Comparison of ENCODE assay signal across 21 cellular contexts in genomic region chr22:28381427-28382167, GRCh38.
DNase-seq lines count a peak whose midpoint lies in the region; ATAC-seq, FAIRE-seq and TF ChIP-seq lines count a peak whose summit lies in the region.
"Had no signal": no experiment of that assay in that cellular context is flagged by ENCODE, and none has a peak within 500 bp of the region (broad histone marks: within the 10 kb centered on the region; RNA-seq: fewer than 3 reads in every experiment).

No MANE protein-coding gene starts in this region.

- no peaks in the 10 kb centered on the region for H3F3A ChIP-seq in GM23338 (replicated peaks; ENCODE audit: low read depth)

- FAIRE-seq in A549 (lab: Jason Lieb, UNC), result no peak
- FAIRE-seq: GM12892, islet of Langerhans had no signal

- intact Hi-C loops in body of pancreas (cut with DNase I), result no loop called here

- H3K4me3 ChIP-seq in A549, result no peak overlapping the region
- H3K4me3 ChIP-seq in HEK293 (ENCODE audit: low read depth, low read length), result no peak overlapping the region
- no peak overlapping the region for H3K4me3 ChIP-seq in body of pancreas
- no peak overlapping the region for H3K4me3 ChIP-seq in GM23338
- H3K4me3 ChIP-seq: prostate gland, spleen, transverse colon had no signal

- WGBS in A549 (ENCODE audit: missing lambda C conversion rate), result 41% methylated on average over 3 of the region's 3 CpGs
- 83 to 89% methylated on average over 3 of the region's 3 CpGs for WGBS in body of pancreas, 2 donors

- no peaks in the 10 kb centered on the region for H3K36me3 ChIP-seq in HEK293 (ENCODE audit: control insufficient read depth in 2 of 2, insufficient read depth in 1 of 2, low read length in 2 of 2)
- H3K36me3 ChIP-seq in body of pancreas (replicated peaks in 1 of 2; ENCODE audit: insufficient read depth in 1 of 2, low read depth in 2 of 2), result no peaks in the 10 kb centered on the region
- no peaks in the 10 kb centered on the region for H3K36me3 ChIP-seq in GM23338 (ENCODE audit: insufficient read depth)
- H3K36me3 ChIP-seq: prostate gland, spleen, transverse colon had no signal

- no peaks in the 10 kb centered on the region for H3K9me2 ChIP-seq in GM23338 (ENCODE audit: insufficient read depth)

- H3K9me3 Mint-ChIP-seq in brain (peaks cover 5 to 20% (median 8%) of the 10 kb centered on the region in 5 experiments), mesothelial cell of epicardium (peaks cover 8% of the 10 kb centered on the region), GM23338 (no peaks in the 10 kb centered on the region; the same call in 2 of the 3 replicates)
- H3K9me3 Mint-ChIP-seq: natural killer cell treated with Interleukin-12 subunit alpha and Interleukin-12 subunit beta and Interleukin-15 and Interleukin-18, amount 100 ng/mL, for 72 hours had no signal

- no peaks in the 10 kb centered on the region for H3K79me2 ChIP-seq in GM23338 (replicated peaks; ENCODE audit: insufficient read depth)

- no peak for TF ChIP-seq POLR2A in A549 (IDR thresholded peaks at IDR 0.05; ENCODE audit: low read length)
- TF ChIP-seq POLR2A in body of pancreas (IDR thresholded peaks at IDR 0.05), result no peak

- H3K36me3 Mint-ChIP-seq in brain (peaks cover 28% of the 10 kb centered on the region), mesothelial cell of epicardium (peaks cover 3% of the 10 kb centered on the region), GM23338 (ENCODE audit: low read depth) (no peaks in the 10 kb centered on the region; the same call in 2 of the 3 replicates)
- H3K36me3 Mint-ChIP-seq: natural killer cell treated with Interleukin-12 subunit alpha and Interleukin-12 subunit beta and Interleukin-15 and Interleukin-18, amount 100 ng/mL, for 72 hours had no signal

- CTCF ChIA-PET in A549 (lab: Yijun Ruan, JAX), result interaction anchor here (1.0 kb wide), 1 partner anchor 11 kb away, joined by 3 read pairs; no protein-coding TSS in a partner anchor
- CTCF ChIA-PET in HEK293 (lab: Yijun Ruan, JAX), result interaction anchor here (1.2 kb wide), 1 partner anchor 329 kb away, joined by 3 read pairs; no protein-coding TSS in a partner anchor

- no peaks in the 10 kb centered on the region for H4K20me1 ChIP-seq in GM23338 (replicated peaks; ENCODE audit: insufficient read depth)

- no peak for TF ChIP-seq RAD21 in A549 (conservative IDR thresholded peaks at IDR 0.05 in 1 of 2, IDR thresholded peaks at IDR 0.05 in 1 of 2)

- no peak overlapping the region for H2AFZ ChIP-seq in GM23338

- H3K4me1 Mint-ChIP-seq in brain, result peaks cover 38% of the 10 kb centered on the region
- H3K4me1 Mint-ChIP-seq in mesothelial cell of epicardium, result peaks cover 23% of the 10 kb centered on the region
- peaks cover 17% of the 10 kb centered on the region; the same call in 2 of the 3 replicates for H3K4me1 Mint-ChIP-seq in GM23338

- H3K4me2 ChIP-seq in A549, result peak overlapping the region; percentile 53
- H3K4me2 ChIP-seq in GM23338, result no peak overlapping the region

- H3K9me3 ChIP-seq in A549 (no peaks in the 10 kb centered on the region), HEK293 (ENCODE audit: control insufficient read depth, insufficient read depth, low read depth, low read length) (no peaks in the 10 kb centered on the region), body of pancreas (no peaks in the 10 kb centered on the region)
- H3K9me3 ChIP-seq: prostate gland, spleen, transverse colon had no signal

- H3K4me3 Mint-ChIP-seq in brain, result peak overlapping the region in 1 of 5 experiments; percentile 57
- H3K4me3 Mint-ChIP-seq in mesothelial cell of epicardium, result no peak overlapping the region
- no peak overlapping the region for H3K4me3 Mint-ChIP-seq in GM23338
- H3K4me3 Mint-ChIP-seq: activated CD8-positive, alpha-beta memory T cell treated with anti-CD3 and anti-CD28 coated beads, Interleukin-2, amount 10 ng/mL, durations not matched to agents 7 days and 5 days; natural killer cell treated with Interleukin-12 subunit alpha and Interleukin-12 subunit beta and Interleukin-15 and Interleukin-18, amount 100 ng/mL, for 72 hours had no signal

- H3K27ac ChIP-seq in A549 (peak overlapping the region in 1 of 2 experiments; percentile 40; a peak in 2 of 6 replicates), HEK293 (ENCODE audit: extremely low read depth, low read depth, low read length) (no peak overlapping the region), body of pancreas (no peak overlapping the region), GM23338 (ENCODE audit: low read depth) (no peak overlapping the region)
- H3K27ac ChIP-seq: prostate gland, spleen, transverse colon had no signal

- DNase-seq in A549 (ENCODE audit: low read depth in 1 of 2, low spot score in 1 of 2), result no peak
- no peak for DNase-seq in mesothelial cell of epicardium (ENCODE audit: low spot score in 2 of 2, unreplicated experiment in 2 of 2)
- no peak for DNase-seq in amniotic stem cell (lab: John Stamatoyannopoulos, UW)
- DNase-seq in body of pancreas, result no peak
- no peak for DNase-seq in GM23338 (ENCODE audit: low spot score)
- DNase-seq in activated CD8-positive, alpha-beta memory T cell treated with anti-CD3 and anti-CD28 coated beads for 24 hours, result no peak
- DNase-seq: activated CD8-positive, alpha-beta memory T cell treated with anti-CD3 and anti-CD28 coated beads, Interleukin-2, amount 10 ng/mL, durations not matched to agents 7 days and 5 days; activated gamma-delta T cell treated with Interleukin-2 at 50 U/mL for 16 hours; COR-L47; dermis blood vessel endothelial cell; GF-D8; head of caudate nucleus; NCI-H1930; spleen; transverse colon had no signal

- H3K4me1 ChIP-seq in A549 (peaks cover 31% of the 10 kb centered on the region), HEK293 (ENCODE audit: control insufficient read depth, insufficient read depth, low read length) (peaks cover 4% of the 10 kb centered on the region; the same call in 1 of the 2 replicates), body of pancreas (peaks cover 8% of the 10 kb centered on the region), GM23338 (ENCODE audit: insufficient read depth) (peaks cover 15% of the 10 kb centered on the region; the same call in 1 of the 2 replicates)
- H3K4me1 ChIP-seq: prostate gland had no signal

- TF ChIP-seq EP300 in A549 (IDR thresholded peaks at IDR 0.05), result no peak

- TF ChIP-seq CTCF in A549 (IDR thresholded peaks at IDR 0.05), result no peak
- TF ChIP-seq CTCF in HEK293 (tag by site-specific recombination; IDR thresholded peaks at IDR 0.05), result no peak
- no peak for TF ChIP-seq CTCF in brain (conservative IDR thresholded peaks at IDR 0.05)
- no peak for TF ChIP-seq CTCF in mesothelial cell of epicardium (IDR thresholded peaks at IDR 0.05; ENCODE audit: unreplicated experiment)
- no peak for TF ChIP-seq CTCF in body of pancreas (IDR thresholded peaks at IDR 0.05)
- TF ChIP-seq CTCF in GM23338 (conservative IDR thresholded peaks at IDR 0.05; ENCODE audit: low read depth in 2 of 2), result no peak

- no peaks in the 10 kb centered on the region for H3K27me3 ChIP-seq in body of pancreas
- H3K27me3 ChIP-seq in GM23338 (ENCODE audit: insufficient read depth), result no peaks in the 10 kb centered on the region
- H3K27me3 ChIP-seq: spleen, transverse colon had no signal

- H3K27me3 Mint-ChIP-seq in brain (no peaks in the 10 kb centered on the region), mesothelial cell of epicardium (ENCODE audit: low read depth) (no peaks in the 10 kb centered on the region), GM23338 (ENCODE audit: insufficient read depth, low read depth, poor library complexity) (peaks cover under 1% of the 10 kb centered on the region)

- ATAC-seq in A549 (no peak), body of pancreas (no peak), GM23338 (no peak)
- ATAC-seq: activated CD8-positive, alpha-beta memory T cell treated with anti-CD3 and anti-CD28 coated beads, Interleukin-2, amount 10 ng/mL, durations not matched to agents 7 days and 5 days; natural killer cell treated with Interleukin-12 subunit alpha and Interleukin-12 subunit beta and Interleukin-15 and Interleukin-18, amount 100 ng/mL, for 72 hours had no signal

- H3K27ac Mint-ChIP-seq in brain, result peak overlapping the region in 4 of 5 experiments; percentile 23 to 58 (median 56)
- peak overlapping the region; percentile 51 for H3K27ac Mint-ChIP-seq in mesothelial cell of epicardium
- no peak overlapping the region for H3K27ac Mint-ChIP-seq in GM23338
- H3K27ac Mint-ChIP-seq: activated CD8-positive, alpha-beta memory T cell treated with anti-CD3 and anti-CD28 coated beads, Interleukin-2, amount 10 ng/mL, durations not matched to agents 7 days and 5 days; natural killer cell treated with Interleukin-12 subunit alpha and Interleukin-12 subunit beta and Interleukin-15 and Interleukin-18, amount 100 ng/mL, for 72 hours had no signal

- POLR2A ChIA-PET in A549 (lab: Yijun Ruan, JAX), result no interaction called here
- POLR2A ChIA-PET in HEK293 (lab: Yijun Ruan, JAX), result no interaction called here

TF ChIP-seq in A549, 52 proteins besides CTCF, POLR2A, EP300 and RAD21:
- no peak for TF ChIP-seq MAZ (IDR thresholded peaks at IDR 0.05; ENCODE audit: borderline replicate concordance, low read depth, low read length)
- TF ChIP-seq GATA3 (IDR thresholded peaks at IDR 0.05; ENCODE audit: borderline replicate concordance), result no peak

TF ChIP-seq in GM23338, 12 proteins besides CTCF, POLR2A, EP300 and RAD21:
- TF ChIP-seq ETS1 (IDR thresholded peaks at IDR 0.05) (no peak), ZNF114 (CRISPR knock-in tag; IDR thresholded peaks at IDR 0.05) (no peak)
